11 cellular contexts compared by ENCODE assay signal in the genomic region with DNA sequence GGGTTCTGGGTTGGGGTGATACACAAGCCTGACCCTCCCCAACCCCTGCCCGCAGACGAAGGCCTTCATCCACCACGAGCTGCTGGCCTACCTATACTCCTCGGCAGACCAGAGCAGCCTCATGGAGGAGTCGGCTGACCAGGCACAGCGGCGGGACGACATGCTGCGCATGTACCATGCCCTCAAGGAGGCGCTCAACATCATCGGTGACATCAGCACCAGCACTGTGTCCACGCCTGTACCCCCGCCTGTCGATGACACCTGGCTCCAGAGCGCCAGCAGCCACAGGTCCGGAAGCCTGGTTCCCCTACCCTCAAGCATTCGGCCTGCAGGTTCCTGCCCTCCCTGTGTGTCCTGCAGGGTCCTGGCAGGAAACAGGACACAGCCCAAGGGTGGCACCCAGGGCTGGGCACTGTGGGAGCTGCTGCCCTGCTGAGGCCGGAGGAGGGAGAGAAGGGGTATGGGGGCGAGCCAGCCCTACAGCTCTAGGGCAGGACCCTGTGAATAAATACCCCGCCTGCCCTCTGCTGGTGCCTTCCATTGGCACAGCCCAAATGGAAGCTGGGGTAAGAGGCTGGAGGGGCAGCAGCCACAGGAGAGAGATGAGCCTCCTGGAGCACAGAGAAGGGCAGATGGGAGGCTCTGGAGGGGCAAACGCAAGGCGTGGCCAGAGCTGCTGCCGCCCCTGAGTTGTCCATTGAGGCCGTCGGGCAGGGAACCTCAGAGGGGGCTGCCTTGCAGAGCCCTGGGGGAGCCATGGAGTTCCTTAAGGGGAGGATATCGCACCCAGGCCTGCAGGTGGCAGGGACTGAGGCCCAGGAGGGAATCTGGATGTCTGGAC. TPM values are rescaled to one million over a fixed set of nuclear protein-coding genes. Genes with fewer than 3 reads are reported as not detected.
DNase-seq lines count a peak whose midpoint lies in the region; ATAC-seq, FAIRE-seq and TF ChIP-seq lines count a peak whose summit lies in the region.
"Had no signal": no experiment of that assay in that cellular context is flagged by ENCODE, and none has a peak within 500 bp of the region (broad histone marks: within the 10 kb centered on the region; RNA-seq: fewer than 3 reads in every experiment).

No MANE protein-coding gene starts in this region.

- no peaks in the 10 kb centered on the region for H3K9me2 ChIP-seq in SK-N-SH

- H3K9ac ChIP-seq in SK-N-SH = no peak overlapping the region

- H3K27ac ChIP-seq in A549 (no peak overlapping the region), SK-N-SH (ENCODE audit: low read depth in 2 of 2, low read length in 1 of 2) (no peak overlapping the region), body of pancreas (no peak overlapping the region)
- H3K27ac ChIP-seq: gastroesophageal sphincter, SJSA1 had no signal

- FAIRE-seq in A549 (lab: Jason Lieb, UNC) = no peak

- no peaks in the 10 kb centered on the region for H3K79me2 ChIP-seq in SK-N-SH (ENCODE audit: insufficient read depth)

- TF ChIP-seq POLR2A in A549 (IDR thresholded peaks at IDR 0.05; ENCODE audit: low read length) = no peak
- no peak for TF ChIP-seq POLR2A in body of pancreas (IDR thresholded peaks at IDR 0.05)

- no peaks in the 10 kb centered on the region for H3K27me3 ChIP-seq in SK-N-SH (ENCODE audit: insufficient read depth)
- no peaks in the 10 kb centered on the region for H3K27me3 ChIP-seq in body of pancreas
- H3K27me3 ChIP-seq: gastroesophageal sphincter, SJSA1 had no signal

- no peak overlapping the region for H2AFZ ChIP-seq in SK-N-SH (ENCODE audit: low read depth)

- POLR2A ChIA-PET in A549 (lab: Yijun Ruan, JAX) = interaction anchor here (0.6 kb wide), 1 partner anchor 112 kb away, joined by 3 read pairs; the partner anchor contains the start of gene DNM2
- POLR2A ChIA-PET in SK-N-SH (lab: Yijun Ruan, JAX) = interaction anchor here (1.7 kb wide), 1 partner anchor 8 kb away, joined by 5 read pairs; no protein-coding TSS in a partner anchor

- no peak overlapping the region for H3K4me3 ChIP-seq in A549
- H3K4me3 ChIP-seq in SK-N-SH (ENCODE audit: low read depth in 2 of 2, low read length in 1 of 2) = no peak overlapping the region
- no peak overlapping the region for H3K4me3 ChIP-seq in fibroblast of villous mesenchyme (ENCODE audit: low read depth, low read length)
- no peak overlapping the region for H3K4me3 ChIP-seq in body of pancreas
- H3K4me3 ChIP-seq: gastroesophageal sphincter, SJSA1 had no signal

- H4K20me1 ChIP-seq in SK-N-SH (ENCODE audit: insufficient read depth) = no peaks in the 10 kb centered on the region

- H3F3A ChIP-seq in SK-N-SH (replicated peaks; ENCODE audit: insufficient read depth) = peaks cover 10% of the 10 kb centered on the region

- intact Hi-C loops in body of pancreas (cut with DNase I) = no loop called here

- ATAC-seq in A549 = peak; percentile 67 to 76
- no peak for ATAC-seq in HG02852 (IDR thresholded peaks at IDR 0.05; ENCODE audit: unreplicated experiment)
- no peak for ATAC-seq in body of pancreas
- ATAC-seq: gastroesophageal sphincter had no signal

- peak; percentile 15; the same call in 1 of the 3 replicates for TF ChIP-seq CTCF in A549 (IDR thresholded peaks at IDR 0.05)
- TF ChIP-seq CTCF in GM10266 (IDR thresholded peaks at IDR 0.05; ENCODE audit: control insufficient read depth, insufficient read depth, low read depth, missing control alignments) = peak; percentile 11
- no peak; the same call in none of the 2 replicates for TF ChIP-seq CTCF in SK-N-SH (IDR thresholded peaks at IDR 0.05)
- peak; percentile 12 for TF ChIP-seq CTCF in fibroblast of villous mesenchyme (IDR thresholded peaks at IDR 0.05; ENCODE audit: insufficient read depth, low read depth, low read length)
- peak in 1 of 7 experiments; percentile 5 for TF ChIP-seq CTCF in body of pancreas (IDR thresholded peaks at IDR 0.05)

- TF ChIP-seq EP300 in A549 (IDR thresholded peaks at IDR 0.05) (no peak), SK-N-SH (IDR thresholded peaks at IDR 0.05; ENCODE audit: borderline replicate concordance in 1 of 2, low read depth in 1 of 2, low read length in 1 of 2) (no peak)

- H3K4me1 ChIP-seq in A549 (no peaks in the 10 kb centered on the region), SK-N-SH (ENCODE audit: control insufficient read depth in 1 of 2, insufficient read depth in 2 of 2, low read depth in 1 of 2, low read length in 1 of 2) (no peaks in the 10 kb centered on the region), body of pancreas (no peaks in the 10 kb centered on the region)
- H3K4me1 ChIP-seq: gastroesophageal sphincter, SJSA1 had no signal

- H3K36me3 ChIP-seq in SK-N-SH (replicated peaks in 1 of 2; ENCODE audit: control insufficient read depth in 1 of 2, insufficient read depth in 2 of 2, low read length in 1 of 2) = peaks cover 8 to 27% of the 10 kb centered on the region in 2 experiments
- H3K36me3 ChIP-seq in body of pancreas (replicated peaks in 1 of 2; ENCODE audit: insufficient read depth in 1 of 2, low read depth in 2 of 2) = peaks cover 9 to 33% of the 10 kb centered on the region in 2 donors

- no peak overlapping the region for H3K4me2 ChIP-seq in A549
- H3K4me2 ChIP-seq in SK-N-SH = no peak overlapping the region

- DNase-seq in A549 (ENCODE audit: low read depth in 1 of 2, low spot score in 1 of 2) = no peak
- no peak for DNase-seq in GM10266 (ENCODE audit: extremely low spot score)
- peak; percentile 36 for DNase-seq in SK-N-SH
- no peak for DNase-seq in fibroblast of villous mesenchyme (ENCODE audit: low read depth)
- DNase-seq in stimulated activated CD4-positive, alpha-beta T cell treated with anti-CD3 and anti-CD28 coated beads, Interleukin-2, amount 100 ng/mL, for 24 hours = no peak
- no peak for DNase-seq in NCI-H2196 treated with DMSO at 0.1 percent for 48 hours (lab: John Stamatoyannopoulos, UW; ENCODE audit: unreplicated experiment)
- DNase-seq in body of pancreas = no peak
- DNase-seq: NCI-H1417 treated with DMSO at 0.1 percent for 48 hours had no signal

- H3K9me3 ChIP-seq in A549 (no peaks in the 10 kb centered on the region), SK-N-SH (no peaks in the 10 kb centered on the region), body of pancreas (no peaks in the 10 kb centered on the region)
- H3K9me3 ChIP-seq: gastroesophageal sphincter, SJSA1 had no signal

- 90% methylated on average over 23 of the region's 26 CpGs for WGBS in A549 (ENCODE audit: missing lambda C conversion rate)
- 96% methylated on average over 6 of the region's 26 CpGs for WGBS in SK-N-SH (ENCODE audit: low lambda C conversion rate)
- 94 to 98% methylated on average over 7 to 24 of the region's 26 CpGs for WGBS in body of pancreas, 2 donors

- TF ChIP-seq RAD21 in A549 (conservative IDR thresholded peaks at IDR 0.05 in 1 of 2, IDR thresholded peaks at IDR 0.05 in 1 of 2) (peak in 1 of 2 experiments; percentile 34; a peak in 2 of 5 replicates), SK-N-SH (IDR thresholded peaks at IDR 0.05; ENCODE audit: low read length) (no peak)

- CTCF ChIA-PET in A549 (lab: Yijun Ruan, JAX) (interaction anchor here (1.2 to 4.7 kb wide), 6 partner anchors 9 to 111 kb away, joined by 3 to 21 read pairs (median 5); partner anchors contain the start of gene DNM2), SK-N-SH (lab: Yijun Ruan, JAX) (interaction anchor here (1.1 to 2.4 kb wide), 7 partner anchors 9 to 60 kb away, joined by 3 to 9 read pairs (median 4); no protein-coding TSS in a partner anchor)

TF ChIP-seq in SK-N-SH, 30 proteins besides CTCF, POLR2A, EP300 and RAD21 (continues in another document):
- TF ChIP-seq YY1 (IDR thresholded peaks at IDR 0.05; ENCODE audit: low read depth) = no peak

RNA-seq across cellular contexts. Expression of gene TMED1, which starts 6.8 kb away (rescaled TPM):
- polyA plus RNA-seq in A549 (2011; rRNA removed) = 29.3 and 29.9 TPM in 2 replicates
- 49.9 and 54.2 TPM in 2 replicates for polyA plus RNA-seq in A549 (2012; cell fraction: cytosol; rRNA removed)
- 33.5 and 43.0 TPM in 2 replicates for polyA plus RNA-seq in A549 (2012; cell fraction: nucleus; rRNA removed)
- 36.2 to 37.4 TPM (median 37.0 TPM) in 3 replicates for polyA plus RNA-seq in A549 (2017; fragmentation: RNase III; extraction: RNeasy Plus Mini Kit Qiagen cat#74134 plus additional on column Dnase treatment)
- 9.7 and 10.7 TPM in 2 replicates for polyA minus RNA-seq in A549 (2011; rRNA and poly(A)+ RNA removed)
- 77.7 and 92.4 TPM in 2 replicates for polyA plus RNA-seq in SK-N-SH (2012; rRNA removed)
- 48.7 and 73.5 TPM in 2 replicates for polyA plus RNA-seq in SK-N-SH (2012; cell fraction: cytosol; rRNA removed)
- polyA plus RNA-seq in SK-N-SH (2012; cell fraction: nucleus; rRNA removed) = 41.0 and 42.2 TPM in 2 replicates
- 46.6 and 48.3 TPM in 2 replicates for total RNA-seq in fibroblast of villous mesenchyme
- 10 to 100 TPM; 14.5 to 34.6 TPM for total RNA-seq in body of pancreas

RNA-seq across cellular contexts. Expression of gene C19orf38, which starts 19.0 kb away (rescaled TPM):
- polyA plus RNA-seq in A549 (2011; rRNA removed) = 0.13 and 0.40 TPM in 2 replicates
- 0.08 and 0.09 TPM in 2 replicates for polyA plus RNA-seq in A549 (2012; cell fraction: cytosol; rRNA removed)
- 0.10 and 0.56 TPM in 2 replicates for polyA plus RNA-seq in A549 (2012; cell fraction: nucleus; rRNA removed)
- polyA plus RNA-seq in A549 (2017; fragmentation: RNase III; extraction: RNeasy Plus Mini Kit Qiagen cat#74134 plus additional on column Dnase treatment) = 0.09 to 0.12 TPM (median 0.10 TPM) in 3 replicates
- polyA minus RNA-seq in A549 (2011; rRNA and poly(A)+ RNA removed) = 0.68 TPM in 1 of 2 replicates, not detected in the other
- 0.05 and 0.15 TPM in 2 replicates for polyA plus RNA-seq in SK-N-SH (2012; rRNA removed)
- polyA plus RNA-seq in SK-N-SH (2012; cell fraction: cytosol; rRNA removed) = 0.06 and 0.07 TPM in 2 replicates
- 0.13 and 0.35 TPM in 2 replicates for polyA plus RNA-seq in SK-N-SH (2012; cell fraction: nucleus; rRNA removed)
- total RNA-seq in fibroblast of villous mesenchyme = 0.43 TPM in 1 of 2 replicates, not detected in the other
- under 1 TPM in 1 of 2 donors, not detected in 1; 0.52 TPM for total RNA-seq in body of pancreas
- total RNA-seq: SJSA1 had no signal

RNA-seq across cellular contexts. Expression of gene CARM1, which starts 42.2 kb away (rescaled TPM):
- polyA plus RNA-seq in A549 (2011; rRNA removed) = 14.3 and 15.2 TPM in 2 replicates
- 55.5 and 75.2 TPM in 2 replicates for polyA plus RNA-seq in A549 (2012; cell fraction: cytosol; rRNA removed)
- polyA plus RNA-seq in A549 (2012; cell fraction: nucleus; rRNA removed) = 59.7 and 93.6 TPM in 2 replicates
- polyA plus RNA-seq in A549 (2017; fragmentation: RNase III; extraction: RNeasy Plus Mini Kit Qiagen cat#74134 plus additional on column Dnase treatment) = 31.4 to 32.2 TPM (median 31.8 TPM) in 3 replicates
- polyA minus RNA-seq in A549 (2011; rRNA and poly(A)+ RNA removed) = 22.0 and 30.3 TPM in 2 replicates
- polyA plus RNA-seq in SK-N-SH (2012; rRNA removed) = 38.2 and 62.2 TPM in 2 replicates
- polyA plus RNA-seq in SK-N-SH (2012; cell fraction: cytosol; rRNA removed) = 27.2 and 45.0 TPM in 2 replicates
- polyA plus RNA-seq in SK-N-SH (2012; cell fraction: nucleus; rRNA removed) = 80.0 and 95.2 TPM in 2 replicates
- total RNA-seq in fibroblast of villous mesenchyme = 38.0 and 40.6 TPM in 2 replicates
- total RNA-seq in body of pancreas = 10 to 100 TPM in 1 of 2 donors, 1 to 10 TPM in 1; 6.3 to 11.7 TPM

Comparison
In these comparisons a context has a peak if more than half of its experiments do, and no peak if none do; other contexts are left out.
1. ATAC-seq: peak in A549 (2 of 2); none in HG02852 (single experiment) and body of pancreas (single experiment).
2. Of the 12 proteins assayed by ChIP-seq in both A549 and SK-N-SH: peak only in A549: CTCF; only in SK-N-SH: none; in both: none; in neither: 10; mixed calls (peak in some experiments, not most) for 1.